1 cellular context compared by ENCODE assay signal in genomic region chr5:119286516-119287488, GRCh38.
TF ChIP-seq lines count a peak whose summit lies in the region.

No MANE protein-coding gene starts in this region.

TF ChIP-seq in K562, 482 proteins besides CTCF, POLR2A, EP300 and RAD21 (continued from another document):
- peak; percentile 59 for TF ChIP-seq ZBTB40 (IDR thresholded peaks at IDR 0.05)
- peak; percentile 39; the same call in 1 of the 2 replicates for TF ChIP-seq ZBTB40 (CRISPR knock-in tag; IDR thresholded peaks at IDR 0.05)
- no peak for TF ChIP-seq UBTF (IDR thresholded peaks at IDR 0.05; ENCODE audit: borderline replicate concordance in 1 of 2, low read depth in 2 of 2, low read length in 2 of 2)
